ENCODE assay signal across 15 cellular contexts in genomic region chr16:30773826-30774225, GRCh38. TPM values are rescaled to one million over a fixed set of nuclear protein-coding genes. Genes with fewer than 3 reads are reported as not detected.
DNase-seq lines count a peak whose midpoint lies in the region; ATAC-seq and TF ChIP-seq lines count a peak whose summit lies in the region.
"Had no signal": no experiment of that assay in that cellular context is flagged by ENCODE, and none has a peak within 500 bp of the region (broad histone marks: within the 10 kb centered on the region; RNA-seq: fewer than 3 reads in every experiment).

No MANE protein-coding gene starts in this region.

- peaks cover 5 to 33% (median 8%) of the 10 kb centered on the region in 4 donors for H3K4me1 Mint-ChIP-seq in CD4-positive, CD25-positive, alpha-beta regulatory T cell
- H3K4me1 Mint-ChIP-seq in neural crest cell: peaks cover 28% of the 10 kb centered on the region

- peaks cover 24% of the 10 kb centered on the region for H3K36me3 Mint-ChIP-seq in CD4-positive, CD25-positive, alpha-beta regulatory T cell
- peaks cover 17% of the 10 kb centered on the region for H3K36me3 Mint-ChIP-seq in neural crest cell (ENCODE audit: low read depth)

- H3K9me3 ChIP-seq in CD4-positive, CD25-positive, alpha-beta regulatory T cell (ENCODE audit: control insufficient read depth in 2 of 2, low read length in 2 of 2): no peaks in the 10 kb centered on the region
- H3K9me3 ChIP-seq: A549 had no signal

- POLR2A ChIA-PET in RWPE1 (lab: Yijun Ruan, JAX; ENCODE audit: low non-redundant PET): no interaction called here

- no peaks in the 10 kb centered on the region for H3K27me3 Mint-ChIP-seq in CD4-positive, CD25-positive, alpha-beta regulatory T cell
- H3K27me3 Mint-ChIP-seq in neural crest cell (ENCODE audit: low read depth): peaks cover 16% of the 10 kb centered on the region

- DNase-seq in CD4-positive, CD25-positive, alpha-beta regulatory T cell: no peak
- no peak for DNase-seq in RWPE1 (ENCODE audit: low spot score)
- DNase-seq in neural crest cell (ENCODE audit: low read depth, low spot score): no peak
- no peak for DNase-seq in NCI-H1930 (lab: John Stamatoyannopoulos, UW)
- DNase-seq in coronary artery (ENCODE audit: low spot score): no peak
- no peak for DNase-seq in NCI-H1694 treated with DMSO at 0.1 percent for 48 hours (lab: John Stamatoyannopoulos, UW)
- DNase-seq: AML-193; CD4-positive, alpha-beta memory T cell; DMS153; DMS79; GDM1; H9 had no signal

- CTCF ChIA-PET in RWPE1 (lab: Yijun Ruan, JAX): interaction anchor here (0.6 kb wide), 1 partner anchor 31 kb away, joined by 4 read pairs; no protein-coding TSS in a partner anchor

- peaks cover 19% of the 10 kb centered on the region for H3K4me1 ChIP-seq in CD4-positive, CD25-positive, alpha-beta regulatory T cell (ENCODE audit: control insufficient read depth, insufficient read depth, low read length, poor library complexity, severe bottlenecking)

- H3K9me3 Mint-ChIP-seq in CD4-positive, CD25-positive, alpha-beta regulatory T cell: no peaks in the 10 kb centered on the region
- no peaks in the 10 kb centered on the region for H3K9me3 Mint-ChIP-seq in neural crest cell
- H3K9me3 Mint-ChIP-seq: CD4-positive, alpha-beta memory T cell; H9 had no signal

- peaks cover 2% of the 10 kb centered on the region for H3K27me3 ChIP-seq in CD4-positive, CD25-positive, alpha-beta regulatory T cell (ENCODE audit: control insufficient read depth, insufficient read depth, low read length)

- H3K4me3 Mint-ChIP-seq in CD4-positive, CD25-positive, alpha-beta regulatory T cell: peak overlapping the region in 2 of 4 donors; percentile 80 to 90
- H3K4me3 Mint-ChIP-seq in neural crest cell: peak overlapping the region; percentile 85

- TF ChIP-seq CTCF in 22Rv1 (IDR thresholded peaks at IDR 0.05) (no peak), RWPE1 (conservative IDR thresholded peaks at IDR 0.05; ENCODE audit: low read depth) (no peak), neural crest cell (conservative IDR thresholded peaks at IDR 0.05) (no peak), coronary artery (IDR thresholded peaks at IDR 0.05) (no peak)

- H3K36me3 ChIP-seq in CD4-positive, CD25-positive, alpha-beta regulatory T cell (ENCODE audit: control insufficient read depth, insufficient read depth, low read length): peaks cover 48% of the 10 kb centered on the region

- no peak overlapping the region for H3K4me3 ChIP-seq in CD4-positive, CD25-positive, alpha-beta regulatory T cell (ENCODE audit: low read depth, low read length)
- no peak overlapping the region for H3K4me3 ChIP-seq in coronary artery
- H3K4me3 ChIP-seq: A549 had no signal

- H3K27ac Mint-ChIP-seq in CD4-positive, CD25-positive, alpha-beta regulatory T cell: peak overlapping the region in 2 of 3 donors; percentile 36 to 43
- no peak overlapping the region for H3K27ac Mint-ChIP-seq in neural crest cell (ENCODE audit: unreplicated experiment)
- H3K27ac Mint-ChIP-seq: H9 had no signal

- H3K27ac ChIP-seq in 22Rv1: peak overlapping the region; percentile 94
- no peak overlapping the region for H3K27ac ChIP-seq in CD4-positive, CD25-positive, alpha-beta regulatory T cell (ENCODE audit: insufficient read depth, low read length, poor library complexity, severe bottlenecking)
- peak overlapping the region; percentile 95 for H3K27ac ChIP-seq in RWPE1
- H3K27ac ChIP-seq in coronary artery: no peak overlapping the region
- H3K27ac ChIP-seq: A549, C4-2B had no signal

- no peak for ATAC-seq in CD4-positive, CD25-positive, alpha-beta regulatory T cell (ENCODE audit: low read depth in 2 of 2)
- ATAC-seq: A549 had no signal

RNA-seq across cellular contexts. Expression of gene RNF40, which starts 11.7 kb away (rescaled TPM):
- 66.2 TPM for total RNA-seq in CD4-positive, CD25-positive, alpha-beta regulatory T cell
- 10 to 100 TPM; 19.0 to 26.9 (median 22.9) TPM for polyA plus RNA-seq in CD4-positive, CD25-positive, alpha-beta regulatory T cell
- 154 and 157 TPM in 2 replicates for total RNA-seq in neural crest cell

RNA-seq across cellular contexts. Expression of gene CFAP119, which starts 12.0 kb away (rescaled TPM):
- total RNA-seq in CD4-positive, CD25-positive, alpha-beta regulatory T cell: 1.8 TPM
- polyA plus RNA-seq in CD4-positive, CD25-positive, alpha-beta regulatory T cell: 1 to 10 TPM in 1 of 4 donors, under 1 TPM in 2, not detected in 1; 0.23 to 1.5 (median 0.59) TPM
- 14.4 and 18.5 TPM in 2 replicates for total RNA-seq in neural crest cell

RNA-seq across cellular contexts. Expression of gene ZNF629, which starts 13.2 kb away (rescaled TPM):
- 0.49 TPM for total RNA-seq in CD4-positive, CD25-positive, alpha-beta regulatory T cell
- under 1 TPM; 0.23 to 0.79 (median 0.39) TPM for polyA plus RNA-seq in CD4-positive, CD25-positive, alpha-beta regulatory T cell
- total RNA-seq in neural crest cell: 41.0 and 41.4 TPM in 2 replicates

RNA-seq across cellular contexts. Expression of gene PHKG2, which starts 25.6 kb away (rescaled TPM):
- 43.9 TPM for total RNA-seq in CD4-positive, CD25-positive, alpha-beta regulatory T cell
- polyA plus RNA-seq in CD4-positive, CD25-positive, alpha-beta regulatory T cell: 10 to 100 TPM; 39.5 to 48.5 (median 44.7) TPM
- 39.2 and 40.8 TPM in 2 replicates for total RNA-seq in neural crest cell

Comparison
In these comparisons a context has a peak if more than half of its experiments do, and no peak if none do; other contexts are left out.
1. H3K27ac ChIP-seq: peak in 22Rv1 (single experiment) and RWPE1 (single experiment); none in CD4-positive, CD25-positive, alpha-beta regulatory T cell (single experiment) and coronary artery (0 of 2).
2. RNA of gene ZNF629, which starts 13.2 kb away (total RNA-seq): 41.0 to 41.4 TPM in neural crest cell; 0.49 TPM in CD4-positive, CD25-positive, alpha-beta regulatory T cell (single experiment); every median in the first group is over 10 times any median in the second.